ENCODE assay signal across 30 cellular contexts in the genomic region with DNA sequence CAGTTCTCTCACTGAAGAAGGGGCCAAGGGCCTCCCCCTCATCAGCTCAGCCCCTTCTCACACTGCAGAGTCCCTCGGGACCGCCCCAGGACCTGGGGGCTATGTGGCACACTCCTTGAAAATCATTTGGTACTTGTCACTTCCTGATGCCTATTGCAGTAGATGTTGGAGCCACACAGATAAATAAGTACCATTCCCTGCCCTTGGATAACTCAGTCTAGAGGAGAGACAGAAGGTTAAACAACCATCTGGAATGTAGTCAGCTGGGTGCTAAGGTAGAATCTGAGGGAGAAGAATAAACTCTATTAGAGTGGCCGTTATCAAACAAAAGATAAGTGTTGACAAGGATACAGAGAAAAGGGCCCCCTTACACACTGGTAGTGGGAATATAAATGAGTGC.
"Had no signal": no experiment of that assay in that cellular context is flagged by ENCODE, and none has a peak within 500 bp of the region (broad histone marks: within the 10 kb centered on the region; RNA-seq: fewer than 3 reads in every experiment).

No MANE protein-coding gene starts in this region.

- H3K27ac Mint-ChIP-seq: activated CD4-positive, alpha-beta T cell treated with anti-CD3 and anti-CD28 coated beads for 36 hours; activated CD4-positive, alpha-beta T cell treated with anti-CD3 and anti-CD28 coated beads, Interleukin-2, amount 10 ng/mL, durations not matched to agents 7 days and 5 days; activated CD8-positive, alpha-beta T cell treated with anti-CD3 and anti-CD28 coated beads, Interleukin-2, amount 10 ng/mL, durations not matched to agents 7 days and 5 days; activated naive CD4-positive, alpha-beta T cell treated with anti-CD3 and anti-CD28 coated beads, Interleukin-2, amount 50 U/mL, for 24 hours; activated naive CD8-positive, alpha-beta T cell treated with anti-CD3 and anti-CD28 coated beads, Interleukin-2, amount 10 ng/mL, durations not matched to agents 7 days and 5 days; activated T-cell treated with anti-CD3 and anti-CD28 coated beads, Interleukin-2, amount 50 U/mL, for 24 hours; activated T-helper 2 cell treated with anti-CD3 and anti-CD28 coated beads, Interferon-gamma antibody, Interleukin-2, Interleukin-4, amounts not matched to agents 10 μg/mL and 5 μg/mL and 100 μg/mL, durations not matched to agents 14 hours and 24 hours and 36 hours; WTC11 had no signal

- DNase-seq: activated CD4-positive, alpha-beta T cell treated with anti-CD3 and anti-CD28 coated beads for 36 hours; activated CD4-positive, alpha-beta T cell treated with anti-CD3 and anti-CD28 coated beads, Interleukin-2, amount 10 ng/mL, durations not matched to agents 7 days and 5 days; activated CD4-positive, alpha-beta T cell treated with anti-CD3 and anti-CD28 coated beads, Interleukin-2, amount 50 U/mL, for 48 hours; activated CD8-positive, alpha-beta T cell treated with anti-CD3 and anti-CD28 coated beads, Interleukin-2, amount 10 ng/mL, durations not matched to agents 7 days and 5 days; activated gamma-delta T cell; activated naive CD4-positive, alpha-beta T cell treated with Interleukin-2 at 50 U/mL for 16 hours; activated naive CD8-positive, alpha-beta T cell treated with anti-CD3 and anti-CD28 coated beads, Interleukin-2, amount 10 ng/mL, durations not matched to agents 7 days and 5 days; activated T-cell treated with anti-CD3 and anti-CD28 coated beads, Interleukin-2, amount 50 U/mL, for 24 hours; amygdala; IMR-90; NCI-H1092 treated with DMSO at 0.1 percent for 48 hours; NCI-H1417 treated with DMSO at 0.1 percent for 48 hours; NCI-H187 treated with DMSO at 0.1 percent for 48 hours; NCI-H2081; NCI-H2171; NCI-H446 treated with DMSO at 0.1 percent for 48 hours; NCI-H524; NCI-H774; SIG-M5; SW 1271; T1000 had no signal

- H3K36me3 Mint-ChIP-seq: activated naive CD4-positive, alpha-beta T cell treated with anti-CD3 and anti-CD28 coated beads, Interleukin-2, amount 50 U/mL, for 24 hours; activated naive CD8-positive, alpha-beta T cell treated with anti-CD3 and anti-CD28 coated beads, Interleukin-2, amount 10 ng/mL, durations not matched to agents 7 days and 5 days had no signal

- H3K27ac ChIP-seq: ascending aorta, cardiac muscle cell had no signal

- H3K4me1 Mint-ChIP-seq: activated CD4-positive, alpha-beta T cell treated with anti-CD3 and anti-CD28 coated beads for 36 hours; activated CD4-positive, alpha-beta T cell treated with anti-CD3 and anti-CD28 coated beads, Interleukin-2, amount 10 ng/mL, durations not matched to agents 7 days and 5 days; activated naive CD4-positive, alpha-beta T cell treated with anti-CD3 and anti-CD28 coated beads, Interleukin-2, amount 50 U/mL, for 24 hours; activated naive CD8-positive, alpha-beta T cell treated with anti-CD3 and anti-CD28 coated beads, Interleukin-2, amount 10 ng/mL, durations not matched to agents 7 days and 5 days; central memory CD8-positive, alpha-beta T cell had no signal

- H3K4me1 ChIP-seq: ascending aorta had no signal

- H3K9me3 ChIP-seq: ascending aorta had no signal

- H3K4me3 Mint-ChIP-seq: activated CD4-positive, alpha-beta T cell treated with anti-CD3 and anti-CD28 coated beads for 36 hours; activated CD4-positive, alpha-beta T cell treated with anti-CD3 and anti-CD28 coated beads, Interleukin-2, amount 10 ng/mL, durations not matched to agents 7 days and 5 days; activated CD8-positive, alpha-beta T cell treated with anti-CD3 and anti-CD28 coated beads, Interleukin-2, amount 10 ng/mL, durations not matched to agents 7 days and 5 days; activated naive CD4-positive, alpha-beta T cell treated with anti-CD3 and anti-CD28 coated beads, Interleukin-2, amount 50 U/mL, for 24 hours; activated naive CD8-positive, alpha-beta T cell treated with anti-CD3 and anti-CD28 coated beads, Interleukin-2, amount 10 ng/mL, durations not matched to agents 7 days and 5 days; activated T-cell treated with anti-CD3 and anti-CD28 coated beads, Interleukin-2, amount 50 U/mL, for 24 hours; central memory CD8-positive, alpha-beta T cell; WTC11 had no signal

- ATAC-seq: activated CD4-positive, alpha-beta T cell treated with anti-CD3 and anti-CD28 coated beads for 36 hours; activated CD4-positive, CD25-positive, alpha-beta regulatory T cell treated with anti-CD3 and anti-CD28 coated beads, Interleukin-2, amount 50 U/mL, for 24 hours; activated CD8-positive, alpha-beta T cell treated with anti-CD3 and anti-CD28 coated beads, Interleukin-2, amount 10 ng/mL, durations not matched to agents 7 days and 5 days; K562; Panc1; WTC11 had no signal

- H3K9me3 Mint-ChIP-seq: activated CD4-positive, alpha-beta T cell treated with anti-CD3 and anti-CD28 coated beads, Interleukin-2, amount 10 ng/mL, durations not matched to agents 7 days and 5 days; activated naive CD4-positive, alpha-beta T cell treated with anti-CD3 and anti-CD28 coated beads, Interleukin-2, amount 50 U/mL, for 24 hours; activated naive CD8-positive, alpha-beta T cell treated with anti-CD3 and anti-CD28 coated beads, Interleukin-2, amount 10 ng/mL, durations not matched to agents 7 days and 5 days; activated T-cell treated with anti-CD3 and anti-CD28 coated beads, Interleukin-2, amount 50 U/mL, for 24 hours; activated T-helper 2 cell treated with anti-CD3 and anti-CD28 coated beads, Interferon-gamma antibody, Interleukin-2, Interleukin-4, amounts not matched to agents 10 μg/mL and 5 μg/mL and 100 μg/mL, durations not matched to agents 14 hours and 24 hours and 36 hours; central memory CD8-positive, alpha-beta T cell had no signal

- H3K36me3 ChIP-seq: ascending aorta, cardiac muscle cell had no signal

- H3K27me3 ChIP-seq: ascending aorta, cardiac muscle cell had no signal

- H3K4me3 ChIP-seq: ascending aorta, cardiac muscle cell, K562 had no signal
